8 cellular contexts compared by ENCODE assay signal in the genomic region with DNA sequence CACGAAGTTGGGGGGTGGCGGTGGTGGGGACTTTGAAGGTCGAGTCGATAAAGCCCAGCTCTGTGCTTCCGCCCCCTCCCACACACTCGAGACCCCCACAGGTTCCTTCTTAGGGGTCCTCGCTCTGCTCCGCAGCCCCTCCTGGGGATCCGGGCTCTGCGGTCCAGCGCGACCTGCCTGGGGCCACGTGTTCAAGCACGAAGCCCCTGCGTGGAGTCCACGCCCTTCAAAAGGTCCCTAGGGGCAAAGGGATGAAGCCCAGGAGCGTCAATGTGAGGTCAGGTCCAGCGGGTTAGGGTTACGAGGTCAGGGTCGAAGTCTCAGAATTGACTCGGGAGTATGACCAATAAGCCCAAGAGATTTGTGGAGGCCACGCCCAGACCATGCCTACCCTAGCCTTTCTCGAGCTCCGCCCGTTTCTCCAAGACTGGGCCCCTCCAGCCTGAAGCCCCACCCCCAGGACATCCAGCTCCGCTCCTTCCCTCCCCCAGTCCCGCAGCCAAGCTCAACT. TPM values are rescaled to one million over a fixed set of nuclear protein-coding genes. Genes with fewer than 3 reads are reported as not detected.
DNase-seq lines count a peak whose midpoint lies in the region; ATAC-seq and TF ChIP-seq lines count a peak whose summit lies in the region.

No MANE protein-coding gene starts in this region.

- H3K4me3 ChIP-seq in retinal pigment epithelial cell (ENCODE audit: low read length) = peak overlapping the region; percentile 30

- no peak overlapping the region for H3K27ac Mint-ChIP-seq in activated naive CD4-positive, alpha-beta T cell treated with anti-CD3 and anti-CD28 coated beads, Interleukin-2, amount 50 U/mL, for 72 hours

- intact Hi-C loops in left cardiac atrium (cut with DNase I) = loop anchor here in 1 of 2 donors (5.0 kb wide), 1 partner anchor 38 kb away; no protein-coding TSS in a partner anchor

- peak; percentile 63 for DNase-seq in ELR (ENCODE audit: low read depth)
- peak; percentile 42 for DNase-seq in LHCN-M2 (ENCODE audit: low read depth)
- DNase-seq in activated naive CD4-positive, alpha-beta T cell treated with anti-CD3 and anti-CD28 coated beads, Interleukin-2, amount 50 U/mL, for 72 hours (ENCODE audit: low spot score in 2 of 2) = no peak
- peak; percentile 76 for DNase-seq in left cardiac atrium
- no peak for DNase-seq in retinal pigment epithelial cell (ENCODE audit: low read depth)
- no peak for DNase-seq in COR-L47 (lab: John Stamatoyannopoulos, UW)
- no peak for DNase-seq in mesenteric fat pad (ENCODE audit: low spot score)

- no peak for TF ChIP-seq CTCF in retinal pigment epithelial cell (conservative IDR thresholded peaks at IDR 0.05; ENCODE audit: low read depth, low read length)

- no peaks in the 10 kb centered on the region for H3K9me3 Mint-ChIP-seq in activated naive CD4-positive, alpha-beta T cell treated with anti-CD3 and anti-CD28 coated beads, Interleukin-2, amount 50 U/mL, for 72 hours

- no peaks in the 10 kb centered on the region for H3K36me3 Mint-ChIP-seq in activated naive CD4-positive, alpha-beta T cell treated with anti-CD3 and anti-CD28 coated beads, Interleukin-2, amount 50 U/mL, for 72 hours

- peak; percentile 23 to 45 for ATAC-seq in activated naive CD4-positive, alpha-beta T cell treated with anti-CD3 and anti-CD28 coated beads, Interleukin-2, amount 50 U/mL, for 72 hours
- ATAC-seq in left cardiac atrium (peak; percentile 41 to 69), GM21528 (IDR thresholded peaks at IDR 0.05; ENCODE audit: low FRiP score, unreplicated experiment) (no peak)

RNA-seq across cellular contexts. Expression of gene CACNA1G, which starts 0.8 kb away (rescaled TPM):
- total RNA-seq in LHCN-M2 (2014; rRNA removed) (under 0.01 and 0.06 TPM in 2 replicates), left cardiac atrium (1 to 10 TPM; 5.7 to 6.9 TPM), mesenteric fat pad (0.58 TPM)
- polyA plus RNA-seq in LHCN-M2 (2012) = 0.11 TPM
- total RNA-seq in activated naive CD4-positive, alpha-beta T cell treated with anti-CD3 and anti-CD28 coated beads, Interleukin-2, amount 50 U/mL, for 72 hours = under 1 TPM in 1 of 2 donors, not detected in 1; 0.14 TPM

RNA-seq across cellular contexts. Expression of gene SPATA20, which starts 12.8 kb away (rescaled TPM):
- 82.7 and 84.9 TPM in 2 replicates for total RNA-seq in LHCN-M2 (2014; rRNA removed)
- polyA plus RNA-seq in LHCN-M2 (2012) = 25.7 TPM
- total RNA-seq in activated naive CD4-positive, alpha-beta T cell treated with anti-CD3 and anti-CD28 coated beads, Interleukin-2, amount 50 U/mL, for 72 hours = 10 to 100 TPM; 11.4 to 18.6 TPM
- 10 to 100 TPM; 41.0 to 41.1 TPM for total RNA-seq in left cardiac atrium
- total RNA-seq in mesenteric fat pad = 22.3 TPM

RNA-seq across cellular contexts. Expression of gene EPN3, which starts 27.2 kb away (rescaled TPM):
- total RNA-seq in LHCN-M2 (2014; rRNA removed) (0.11 TPM in 1 of 2 replicates, not detected in the other), left cardiac atrium (10 to 100 TPM in 1 of 2 donors, 1 to 10 TPM in 1; 7.0 to 16.1 TPM), mesenteric fat pad (not detected)
- polyA plus RNA-seq in LHCN-M2 (2012) = 0.04 TPM
- not detected for total RNA-seq in activated naive CD4-positive, alpha-beta T cell treated with anti-CD3 and anti-CD28 coated beads, Interleukin-2, amount 50 U/mL, for 72 hours

RNA-seq across cellular contexts. Expression of gene MYCBPAP, which starts 51.5 kb away (rescaled TPM):
- total RNA-seq in LHCN-M2 (2014; rRNA removed) = 0.34 and 0.83 TPM in 2 replicates
- polyA plus RNA-seq in LHCN-M2 (2012) = 0.49 TPM
- total RNA-seq in activated naive CD4-positive, alpha-beta T cell treated with anti-CD3 and anti-CD28 coated beads, Interleukin-2, amount 50 U/mL, for 72 hours = 1 to 10 TPM in 1 of 2 donors, under 1 TPM in 1; 0.30 to 1.6 TPM
- total RNA-seq in left cardiac atrium = under 1 TPM; 0.39 to 0.59 TPM
- total RNA-seq in mesenteric fat pad = 0.61 TPM

Comparison
In these comparisons a context has a peak if more than half of its experiments do, and no peak if none do; other contexts are left out.
1. DNase-seq: peak in ELR (single experiment), LHCN-M2 (single experiment) and left cardiac atrium (single experiment); none in activated naive CD4-positive, alpha-beta T cell treated with anti-CD3 and anti-CD28 coated beads, Interleukin-2, amount 50 U/mL, for 72 hours (0 of 2), retinal pigment epithelial cell (single experiment), COR-L47 (single experiment) and mesenteric fat pad (single experiment).